In the genomic region with DNA sequence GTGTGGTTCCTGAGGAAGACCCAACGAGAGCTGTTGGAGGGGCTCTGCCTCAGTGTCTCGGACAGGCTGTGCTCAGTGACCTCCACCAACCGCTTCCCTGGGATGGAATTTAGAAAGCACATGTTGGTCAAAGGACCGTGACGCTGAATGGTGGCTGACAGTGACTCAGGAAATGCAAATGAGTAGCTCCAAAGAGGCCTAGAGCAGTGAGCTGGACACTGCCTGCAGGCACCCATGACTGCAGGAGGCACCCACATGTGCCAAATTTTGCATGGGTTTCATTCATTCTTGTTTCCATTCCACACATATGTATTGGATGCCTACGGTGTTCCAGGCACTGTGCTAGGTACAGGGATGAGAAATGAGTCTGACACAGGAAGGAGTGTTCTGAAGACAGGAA, we compare ENCODE assay signal across 18 cellular contexts. TPM values are rescaled to one million over a fixed set of nuclear protein-coding genes. Genes with fewer than 3 reads are reported as not detected.
DNase-seq lines count a peak whose midpoint lies in the region; TF ChIP-seq lines count a peak whose summit lies in the region.
"Had no signal": no experiment of that assay in that cellular context is flagged by ENCODE, and none has a peak within 500 bp of the region (broad histone marks: within the 10 kb centered on the region; RNA-seq: fewer than 3 reads in every experiment).

No MANE protein-coding gene starts in this region.

- no peaks in the 10 kb centered on the region for H3K9me3 Mint-ChIP-seq in neural crest cell
- H3K9me3 Mint-ChIP-seq: CD14-positive monocyte; CD4-positive, alpha-beta T cell; CD8-positive, alpha-beta memory T cell had no signal

- peaks cover 34% of the 10 kb centered on the region for H3K4me1 Mint-ChIP-seq in neural crest cell
- H3K4me1 Mint-ChIP-seq: B cell, CD14-positive monocyte had no signal

- intact Hi-C loops in posterior vena cava (cut with DNase I) = no loop called here

- no peak for TF ChIP-seq POLR2A in erythroblast (IDR thresholded peaks at IDR 0.05; ENCODE audit: low read length)

- H3K4me3 Mint-ChIP-seq in neural crest cell = no peak overlapping the region
- H3K4me3 Mint-ChIP-seq: B cell; CD14-positive monocyte; CD4-positive, alpha-beta T cell; CD8-positive, alpha-beta memory T cell had no signal

- no peaks in the 10 kb centered on the region for H3K27me3 Mint-ChIP-seq in neural crest cell (ENCODE audit: low read depth)
- H3K27me3 Mint-ChIP-seq: CD4-positive, alpha-beta T cell had no signal

- TF ChIP-seq CTCF in neural crest cell (conservative IDR thresholded peaks at IDR 0.05) = no peak

- H3K36me3 Mint-ChIP-seq in neural crest cell (ENCODE audit: low read depth) = no peaks in the 10 kb centered on the region
- H3K36me3 Mint-ChIP-seq: CD14-positive monocyte; CD8-positive, alpha-beta memory T cell had no signal

- peak; percentile 4 for DNase-seq in HK-2 (ENCODE audit: unreplicated experiment)
- peak; percentile 7 for DNase-seq in glomerular visceral epithelial cell (ENCODE audit: extremely low spot score)
- no peak for DNase-seq in neural crest cell (ENCODE audit: low read depth, low spot score)
- DNase-seq in renal cortical epithelial cell (ENCODE audit: low read depth) = peak; percentile 6
- DNase-seq in erythroblast (lab: John Stamatoyannopoulos, UW) = no peak
- DNase-seq in A172 (ENCODE audit: low spot score) = no peak
- no peak for DNase-seq in posterior vena cava (ENCODE audit: low spot score)
- no peak for DNase-seq in NCI-H446 (lab: John Stamatoyannopoulos, UW)
- DNase-seq: CD4-positive, alpha-beta T cell; CD8-positive, alpha-beta memory T cell; COR-L47; DMS153; DND-41; GM23248; H7; HCEC 1CT had no signal

- peak overlapping the region; percentile 65 for H3K27ac Mint-ChIP-seq in neural crest cell (ENCODE audit: unreplicated experiment)
- H3K27ac Mint-ChIP-seq: B cell; CD4-positive, alpha-beta T cell had no signal

RNA-seq across cellular contexts. Expression of a gene that starts 46.4 kb away (rescaled TPM):
- total RNA-seq in neural crest cell (24.5 and 26.2 TPM in 2 replicates), renal cortical epithelial cell (0.05 and 0.35 TPM in 2 replicates), posterior vena cava (100 to 1,000 TPM; 124 to 132 TPM)
- total RNA-seq in A172 (2014; rRNA removed; shearing (Covaris generic)) = 1.3 and 1.7 TPM in 2 replicates

Comparison
In these comparisons a context has a peak if more than half of its experiments do, and no peak if none do; other contexts are left out.
1. DNase-seq: peak in HK-2 (single experiment), glomerular visceral epithelial cell (single experiment) and renal cortical epithelial cell (single experiment); none in neural crest cell (single experiment), erythroblast (0 of 2), A172 (single experiment), posterior vena cava (single experiment) and NCI-H446 (0 of 2).